In the genomic region with DNA sequence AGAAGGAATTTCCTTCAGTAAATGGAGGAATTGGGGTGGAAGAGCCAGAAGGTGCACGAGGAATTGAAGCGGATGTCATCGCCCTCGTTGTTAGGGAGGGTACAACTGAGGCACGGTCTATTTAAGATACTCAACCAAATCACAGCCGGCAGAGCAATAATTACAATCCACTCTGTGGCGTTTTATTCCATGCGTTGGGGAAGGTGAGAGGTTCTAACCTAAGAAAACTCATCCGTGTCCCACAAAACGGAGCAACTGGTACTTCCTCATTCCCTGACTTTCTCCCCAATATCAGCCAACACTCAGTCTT, we compare ENCODE assay signal across 1 cellular context.
TF ChIP-seq lines count a peak whose summit lies in the region.

No MANE protein-coding gene starts in this region.

TF ChIP-seq in WTC11, 78 proteins besides CTCF, POLR2A, EP300 and RAD21 (continued from another document):
- TF ChIP-seq, protein P1, sequence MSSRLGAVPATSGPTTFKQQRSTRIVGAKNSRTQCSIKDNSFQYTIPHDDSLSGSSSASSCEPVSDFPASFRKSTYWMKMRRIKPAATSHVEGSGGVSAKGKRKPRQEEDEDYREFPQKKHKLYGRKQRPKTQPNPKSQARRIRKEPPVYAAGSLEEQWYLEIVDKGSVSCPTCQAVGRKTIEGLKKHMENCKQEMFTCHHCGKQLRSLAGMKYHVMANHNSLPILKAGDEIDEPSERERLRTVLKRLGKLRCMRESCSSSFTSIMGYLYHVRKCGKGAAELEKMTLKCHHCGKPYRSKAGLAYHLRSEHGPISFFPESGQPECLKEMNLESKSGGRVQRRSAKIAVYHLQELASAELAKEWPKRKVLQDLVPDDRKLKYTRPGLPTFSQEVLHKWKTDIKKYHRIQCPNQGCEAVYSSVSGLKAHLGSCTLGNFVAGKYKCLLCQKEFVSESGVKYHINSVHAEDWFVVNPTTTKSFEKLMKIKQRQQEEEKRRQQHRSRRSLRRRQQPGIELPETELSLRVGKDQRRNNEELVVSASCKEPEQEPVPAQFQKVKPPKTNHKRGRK (CRISPR knock-in tag; IDR thresholded peaks at IDR 0.05; ENCODE audit: borderline replicate concordance) = no peak
- TF ChIP-seq, protein P2, sequence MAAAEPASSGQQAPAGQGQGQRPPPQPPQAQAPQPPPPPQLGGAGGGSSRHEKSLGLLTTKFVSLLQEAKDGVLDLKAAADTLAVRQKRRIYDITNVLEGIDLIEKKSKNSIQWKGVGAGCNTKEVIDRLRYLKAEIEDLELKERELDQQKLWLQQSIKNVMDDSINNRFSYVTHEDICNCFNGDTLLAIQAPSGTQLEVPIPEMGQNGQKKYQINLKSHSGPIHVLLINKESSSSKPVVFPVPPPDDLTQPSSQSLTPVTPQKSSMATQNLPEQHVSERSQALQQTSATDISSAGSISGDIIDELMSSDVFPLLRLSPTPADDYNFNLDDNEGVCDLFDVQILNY (CRISPR knock-in tag; IDR thresholded peaks at IDR 0.05) = no peak
- TF ChIP-seq GABPB1 (CRISPR knock-in tag; IDR thresholded peaks at IDR 0.05) (peak; percentile 0; the same call in 1 of the 2 replicates), TCF7 (CRISPR knock-in tag; IDR thresholded peaks at IDR 0.05; ENCODE audit: low read depth) (no peak), JUN (CRISPR knock-in tag; IDR thresholded peaks at IDR 0.05) (no peak), ZNF138 (CRISPR knock-in tag; conservative IDR thresholded peaks at IDR 0.05) (no peak), HMGA2 (CRISPR knock-in tag; IDR thresholded peaks at IDR 0.05) (no peak)
- TF ChIP-seq, protein P3, sequence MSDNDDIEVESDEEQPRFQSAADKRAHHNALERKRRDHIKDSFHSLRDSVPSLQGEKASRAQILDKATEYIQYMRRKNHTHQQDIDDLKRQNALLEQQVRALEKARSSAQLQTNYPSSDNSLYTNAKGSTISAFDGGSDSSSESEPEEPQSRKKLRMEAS (CRISPR knock-in tag; IDR thresholded peaks at IDR 0.05) = no peak
- TF ChIP-seq, protein P4, sequence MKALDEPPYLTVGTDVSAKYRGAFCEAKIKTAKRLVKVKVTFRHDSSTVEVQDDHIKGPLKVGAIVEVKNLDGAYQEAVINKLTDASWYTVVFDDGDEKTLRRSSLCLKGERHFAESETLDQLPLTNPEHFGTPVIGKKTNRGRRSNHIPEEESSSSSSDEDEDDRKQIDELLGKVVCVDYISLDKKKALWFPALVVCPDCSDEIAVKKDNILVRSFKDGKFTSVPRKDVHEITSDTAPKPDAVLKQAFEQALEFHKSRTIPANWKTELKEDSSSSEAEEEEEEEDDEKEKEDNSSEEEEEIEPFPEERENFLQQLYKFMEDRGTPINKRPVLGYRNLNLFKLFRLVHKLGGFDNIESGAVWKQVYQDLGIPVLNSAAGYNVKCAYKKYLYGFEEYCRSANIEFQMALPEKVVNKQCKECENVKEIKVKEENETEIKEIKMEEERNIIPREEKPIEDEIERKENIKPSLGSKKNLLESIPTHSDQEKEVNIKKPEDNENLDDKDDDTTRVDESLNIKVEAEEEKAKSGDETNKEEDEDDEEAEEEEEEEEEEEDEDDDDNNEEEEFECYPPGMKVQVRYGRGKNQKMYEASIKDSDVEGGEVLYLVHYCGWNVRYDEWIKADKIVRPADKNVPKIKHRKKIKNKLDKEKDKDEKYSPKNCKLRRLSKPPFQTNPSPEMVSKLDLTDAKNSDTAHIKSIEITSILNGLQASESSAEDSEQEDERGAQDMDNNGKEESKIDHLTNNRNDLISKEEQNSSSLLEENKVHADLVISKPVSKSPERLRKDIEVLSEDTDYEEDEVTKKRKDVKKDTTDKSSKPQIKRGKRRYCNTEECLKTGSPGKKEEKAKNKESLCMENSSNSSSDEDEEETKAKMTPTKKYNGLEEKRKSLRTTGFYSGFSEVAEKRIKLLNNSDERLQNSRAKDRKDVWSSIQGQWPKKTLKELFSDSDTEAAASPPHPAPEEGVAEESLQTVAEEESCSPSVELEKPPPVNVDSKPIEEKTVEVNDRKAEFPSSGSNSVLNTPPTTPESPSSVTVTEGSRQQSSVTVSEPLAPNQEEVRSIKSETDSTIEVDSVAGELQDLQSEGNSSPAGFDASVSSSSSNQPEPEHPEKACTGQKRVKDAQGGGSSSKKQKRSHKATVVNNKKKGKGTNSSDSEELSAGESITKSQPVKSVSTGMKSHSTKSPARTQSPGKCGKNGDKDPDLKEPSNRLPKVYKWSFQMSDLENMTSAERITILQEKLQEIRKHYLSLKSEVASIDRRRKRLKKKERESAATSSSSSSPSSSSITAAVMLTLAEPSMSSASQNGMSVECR (CRISPR knock-in tag; IDR thresholded peaks at IDR 0.05; ENCODE audit: borderline replicate concordance) = no peak
- TF ChIP-seq, protein P5, sequence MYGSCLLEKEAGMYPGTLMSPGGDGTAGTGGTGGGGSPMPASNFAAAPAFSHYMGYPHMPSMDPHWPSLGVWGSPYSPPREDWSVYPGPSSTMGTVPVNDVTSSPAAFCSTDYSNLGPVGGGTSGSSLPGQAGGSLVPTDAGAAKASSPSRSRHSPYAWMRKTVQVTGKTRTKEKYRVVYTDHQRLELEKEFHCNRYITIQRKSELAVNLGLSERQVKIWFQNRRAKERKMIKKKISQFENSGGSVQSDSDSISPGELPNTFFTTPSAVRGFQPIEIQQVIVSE (CRISPR knock-in tag; IDR thresholded peaks at IDR 0.05; ENCODE audit: borderline replicate concordance) = no peak
